In genomic region chr2:2926009-2926857, GRCh38 we compare ENCODE assay signal across 15 cellular contexts.
DNase-seq lines count a peak whose midpoint lies in the region; ATAC-seq lines count a peak whose summit lies in the region.
"Had no signal": no experiment of that assay in that cellular context is flagged by ENCODE, and none has a peak within 500 bp of the region (broad histone marks: within the 10 kb centered on the region; RNA-seq: fewer than 3 reads in every experiment).

No MANE protein-coding gene starts in this region.

- no peak for DNase-seq in iPS-NIHi7 (ENCODE audit: extremely low spot score)
- DNase-seq in NCI-H526 treated with DMSO at 0.1 percent for 48 hours (lab: John Stamatoyannopoulos, UW), result no peak
- no peak for DNase-seq in activated CD4-positive, alpha-beta memory T cell treated with anti-CD3 and anti-CD28 coated beads for 36 hours
- no peak for DNase-seq in NCI-H226
- DNase-seq: activated effector memory CD4-positive, alpha-beta T cell treated with Interleukin-2 at 50 U/mL for 16 hours; GM23248; hypothalamus; NCI-H1436; NCI-H82; WERI-Rb-1 had no signal

- no peaks in the 10 kb centered on the region for H3K27me3 Mint-ChIP-seq in activated CD4-positive, alpha-beta memory T cell treated with anti-CD3 and anti-CD28 coated beads for 36 hours

- peaks cover 11% of the 10 kb centered on the region for H3K9me3 Mint-ChIP-seq in activated CD4-positive, alpha-beta memory T cell treated with anti-CD3 and anti-CD28 coated beads for 36 hours

- POLR2A ChIA-PET in activated CD4-positive, alpha-beta memory T cell treated with anti-CD3 and anti-CD28 coated beads for 36 hours (lab: Charles Lee), result no interaction called here

- CTCF ChIA-PET in activated CD4-positive, alpha-beta memory T cell treated with anti-CD3 and anti-CD28 coated beads for 36 hours (lab: Charles Lee), result interaction anchor here (0.7 kb wide), 1 partner anchor 725 kb away, joined by 3 read pairs; no protein-coding TSS in a partner anchor

- no peak overlapping the region for H3K4me3 Mint-ChIP-seq in activated CD4-positive, alpha-beta memory T cell treated with anti-CD3 and anti-CD28 coated beads for 36 hours

- H3K4me1 Mint-ChIP-seq in activated CD4-positive, alpha-beta memory T cell treated with anti-CD3 and anti-CD28 coated beads for 36 hours (ENCODE audit: low read depth), result peaks cover 4% of the 10 kb centered on the region

- H3K27ac Mint-ChIP-seq in activated CD4-positive, alpha-beta memory T cell treated with anti-CD3 and anti-CD28 coated beads for 36 hours, result no peak overlapping the region

- H3K36me3 Mint-ChIP-seq in activated CD4-positive, alpha-beta memory T cell treated with anti-CD3 and anti-CD28 coated beads for 36 hours, result no peaks in the 10 kb centered on the region

- ATAC-seq in GM18868 (IDR thresholded peaks at IDR 0.05; ENCODE audit: unreplicated experiment) (peak; percentile 94), GM21515 (IDR thresholded peaks at IDR 0.05; ENCODE audit: unreplicated experiment) (peak; percentile 73), HG03039 (IDR thresholded peaks at IDR 0.05; ENCODE audit: unreplicated experiment) (peak; percentile 89), HG03575 (IDR thresholded peaks at IDR 0.05; ENCODE audit: extremely low read depth, insufficient number of reproducible peaks, low FRiP score, unreplicated experiment) (peak; percentile 66)
- ATAC-seq: HepG2 had no signal

- intact Hi-C loops in activated CD4-positive, alpha-beta memory T cell treated with anti-CD3 and anti-CD28 coated beads for 36 hours (cut with micrococcal nuclease), result no loop called here
